In the genomic region with DNA sequence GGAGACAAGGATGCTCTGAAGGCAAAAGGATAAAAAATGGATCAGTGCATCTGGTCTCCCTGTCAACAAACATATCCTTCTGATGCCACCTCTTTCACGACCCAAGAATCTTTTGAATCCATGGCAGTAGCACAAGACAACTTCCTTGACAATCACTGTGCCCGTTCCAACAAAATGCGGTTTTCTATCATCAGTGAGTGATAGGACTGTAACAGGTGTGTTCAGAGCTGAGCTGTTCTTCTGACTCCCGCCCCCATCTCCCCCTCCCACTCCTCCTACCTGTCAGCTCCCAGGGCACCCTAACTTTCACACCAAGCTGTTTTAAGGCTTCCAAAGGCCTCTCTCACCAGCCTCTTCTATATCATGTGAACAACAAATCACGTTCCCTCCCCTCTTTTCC, we compare ENCODE assay signal across 9 cellular contexts.
DNase-seq lines count a peak whose midpoint lies in the region; ATAC-seq, FAIRE-seq and TF ChIP-seq lines count a peak whose summit lies in the region.
"Had no signal": no experiment of that assay in that cellular context is flagged by ENCODE, and none has a peak within 500 bp of the region (broad histone marks: within the 10 kb centered on the region; RNA-seq: fewer than 3 reads in every experiment).

No MANE protein-coding gene starts in this region.

- no peak for FAIRE-seq in H1 (lab: Jason Lieb, UNC)

- no peak overlapping the region for H4K8ac ChIP-seq in H1 (ENCODE audit: extremely low read depth, insufficient read depth, low read length)

- H3K9me3 Mint-ChIP-seq in nephron progenitor cell: no peaks in the 10 kb centered on the region
- H3K9me3 Mint-ChIP-seq: dendritic cell treated with granulocyte-macrophage colony-stimulating factor and Interleukin-4, amounts not matched to agents 40 ng/mL and 50 ng/mL, for 4 days had no signal

- no peaks in the 10 kb centered on the region; a peak in 1 of 8 replicates for H3K36me3 ChIP-seq in H1 (ENCODE audit: control insufficient read depth in 2 of 4, insufficient read depth in 4 of 4, low read length in 3 of 4)

- no peak overlapping the region for H3K23ac ChIP-seq in H1 (ENCODE audit: insufficient read length)

- no peak overlapping the region for H3K14ac ChIP-seq in H1 (ENCODE audit: insufficient read length)

- H2BK120ac ChIP-seq in H1 (replicated peaks; ENCODE audit: low read depth, low read length): no peak overlapping the region

- H2BK5ac ChIP-seq in H1 (ENCODE audit: low read depth, low read length): no peak overlapping the region

- H2BK15ac ChIP-seq in H1 (ENCODE audit: low read length): no peak overlapping the region

- CTCF ChIA-PET in H1 (lab: Charles Lee; ENCODE audit: partially characterized antibody): interaction anchor here (0.6 to 3.1 kb wide), 8 partner anchors 9 to 511 kb away, joined by 3 to 20 read pairs (median 3); no protein-coding TSS in a partner anchor

- no peak overlapping the region for H3K56ac ChIP-seq in H1 (replicated peaks; ENCODE audit: insufficient read length, low read depth, low read length)

- no peak for TF ChIP-seq RAD21 in H1 (IDR thresholded peaks at IDR 0.05 in 1 of 2, conservative IDR thresholded peaks at IDR 0.05 in 1 of 2; ENCODE audit: low read depth in 2 of 2, low read length in 2 of 2)

- ATAC-seq in GM18519 (IDR thresholded peaks at IDR 0.05; ENCODE audit: low FRiP score, unreplicated experiment) (no peak), HG02759 (IDR thresholded peaks at IDR 0.05; ENCODE audit: unreplicated experiment) (no peak)

- no peaks in the 10 kb centered on the region for H3K27me3 Mint-ChIP-seq in nephron progenitor cell (ENCODE audit: low read depth, poor library complexity)

- peaks cover 4 to 9% of the 10 kb centered on the region in 2 experiments for H4K20me1 ChIP-seq in H1 (replicated peaks in 1 of 2; ENCODE audit: control insufficient read depth in 1 of 2, insufficient read depth in 2 of 2, low read length in 2 of 2)

- POLR2A ChIA-PET in H1 (lab: Charles Lee; ENCODE audit: partially characterized antibody): interaction anchor here (0.6 to 1.5 kb wide), 4 partner anchors 13 to 409 kb away, joined by 3 to 5 read pairs (median 4); no protein-coding TSS in a partner anchor

- TF ChIP-seq CTCF in AG09309 (IDR thresholded peaks at IDR 0.05; ENCODE audit: control insufficient read depth, insufficient read depth, low read depth, low read length, missing control alignments): no peak
- TF ChIP-seq CTCF in H1 (IDR thresholded peaks at IDR 0.05; ENCODE audit: control extremely low read depth in 1 of 3, insufficient read depth in 1 of 3, low read depth in 1 of 3, low read length in 3 of 3): no peak
- TF ChIP-seq CTCF in nephron progenitor cell (IDR thresholded peaks at IDR 0.05): no peak

- no peak overlapping the region for H3K4ac ChIP-seq in H1 (replicated peaks; ENCODE audit: insufficient read length, low read depth, low read length)

- peaks cover 73% of the 10 kb centered on the region for H3K4me1 Mint-ChIP-seq in nephron progenitor cell

- peaks cover 3 to 87% of the 10 kb centered on the region in 2 experiments for H3K79me2 ChIP-seq in H1 (ENCODE audit: control insufficient read depth in 1 of 2, insufficient read depth in 2 of 2, low read length in 2 of 2)

- H3K18ac ChIP-seq in H1 (ENCODE audit: extremely low read depth, low read length): no peak overlapping the region

- H3K4me1 ChIP-seq in H1 (replicated peaks in 1 of 4; ENCODE audit: control insufficient read depth in 3 of 4, insufficient read depth in 4 of 4, low read length in 3 of 4): peaks cover 16 to 26% (median 19%) of the 10 kb centered on the region in 4 experiments

- peak overlapping the region; percentile 94 for H3K27ac Mint-ChIP-seq in nephron progenitor cell
- H3K27ac Mint-ChIP-seq: dendritic cell treated with granulocyte-macrophage colony-stimulating factor and Interleukin-4, amounts not matched to agents 40 ng/mL and 50 ng/mL, for 4 days had no signal

- peak in 1 of 2 experiments; percentile 18; a peak in 1 of 3 replicates for TF ChIP-seq POLR2A in H1 (IDR thresholded peaks at IDR 0.05; ENCODE audit: control extremely low read depth in 1 of 2, low read depth in 2 of 2, low read length in 2 of 2)

- 0 out of 2 replicates have a peak, but pooled peaks cover 2% of the 10 kb centered on the region for H3K23me2 ChIP-seq in H1 (ENCODE audit: low read depth, low read length)

- no peak overlapping the region for H4K91ac ChIP-seq in H1 (replicated peaks; ENCODE audit: insufficient read length, low read length)

- peaks cover 17% of the 10 kb centered on the region for H3K79me1 ChIP-seq in H1 (ENCODE audit: low read depth, low read length)

- H2BK12ac ChIP-seq in H1 (ENCODE audit: low read depth, low read length): no peak overlapping the region

- WGBS in H1 (ENCODE audit: extremely low coverage in 1 of 2, insufficient coverage in 1 of 2, insufficient read length in 1 of 2, insufficient replicate concordance in 2 of 2, low coverage in 1 of 2, low lambda C conversion rate in 2 of 2, missing lambda C conversion rate in 1 of 2), 2 experiments: 40% methylated on average over 5 of the region's 5 CpGs; no CpG with 5 or more reads in 1 of the 2 experiments

- peak overlapping the region; percentile 65 to 67 for H3K4me2 ChIP-seq in H1 (ENCODE audit: insufficient read depth in 1 of 2, low read depth in 2 of 2, low read length in 2 of 2)

- H2AK5ac ChIP-seq in H1 (ENCODE audit: low read depth, low read length): no peak overlapping the region

- H2BK20ac ChIP-seq in H1 (ENCODE audit: low read length): no peak overlapping the region; the same call in 1 of the 2 replicates

- no peaks in the 10 kb centered on the region for H3K9me3 ChIP-seq in H1 (ENCODE audit: insufficient read depth in 2 of 2, low read depth in 1 of 2, low read length in 1 of 2)

- H3K27me3 ChIP-seq in H1 (replicated peaks in 1 of 4; ENCODE audit: control insufficient read depth in 3 of 4, extremely low read depth in 1 of 4, insufficient read depth in 3 of 4, low read length in 3 of 4): no peaks in the 10 kb centered on the region

- no peak overlapping the region for H4K5ac ChIP-seq in H1 (ENCODE audit: insufficient read length, low read depth, low read length)

- peak overlapping the region; percentile 69 for H3K4me3 Mint-ChIP-seq in nephron progenitor cell
- H3K4me3 Mint-ChIP-seq: dendritic cell treated with granulocyte-macrophage colony-stimulating factor and Interleukin-4, amounts not matched to agents 40 ng/mL and 50 ng/mL, for 4 days had no signal

- no peak overlapping the region for H3K9ac ChIP-seq in H1 (replicated peaks in 1 of 4; ENCODE audit: extremely low read depth in 1 of 4, low read depth in 3 of 4, low read length in 3 of 4)

- H3K27ac ChIP-seq in H1 (ENCODE audit: low read depth, low read length): peak overlapping the region; percentile 9; the same call in 1 of the 2 replicates

- TF ChIP-seq EP300 in H1 (IDR thresholded peaks at IDR 0.05; ENCODE audit: borderline replicate concordance in 1 of 2, low read depth in 2 of 2, low read length in 2 of 2): no peak

- H2AFZ ChIP-seq in H1 (ENCODE audit: low read length): no peak overlapping the region

- H3K36me3 Mint-ChIP-seq in nephron progenitor cell (ENCODE audit: low read depth): no peaks in the 10 kb centered on the region

- H3K4me3 ChIP-seq in AG09309 (ENCODE audit: control insufficient read depth, low read depth, low read length): peak overlapping the region; percentile 19; the same call in 1 of the 2 replicates
- peak overlapping the region in 2 of 4 experiments; percentile 16 to 46; a peak in 3 of 8 replicates for H3K4me3 ChIP-seq in H1 (ENCODE audit: extremely low read depth in 1 of 4, insufficient read depth in 2 of 4, low read depth in 3 of 4, low read length in 4 of 4)

- DNase-seq in AG09309 (ENCODE audit: low read depth): no peak
- DNase-seq in LHCN-M2 (ENCODE audit: low read depth): peak; percentile 66
- no peak for DNase-seq in H1 (ENCODE audit: low read depth in 1 of 2, low spot score in 2 of 2)
- no peak for DNase-seq in nephron progenitor cell
- DNase-seq in NCI-H1417 treated with DMSO at 0.1 percent for 48 hours (lab: John Stamatoyannopoulos, UW): no peak
- no peak for DNase-seq in cerebellar nuclear complex (lab: John Stamatoyannopoulos, UW)

TF ChIP-seq in H1, 55 proteins besides CTCF, POLR2A, EP300 and RAD21 (continues in another document):
- TF ChIP-seq NANOG (IDR thresholded peaks at IDR 0.05; ENCODE audit: insufficient read depth, low read depth, low read length, poor library complexity, severe bottlenecking) (no peak), SIN3A (conservative IDR thresholded peaks at IDR 0.05 in 1 of 2, IDR thresholded peaks at IDR 0.05 in 1 of 2; ENCODE audit: low read depth in 1 of 2, low read length in 2 of 2) (no peak), TEAD4 (IDR thresholded peaks at IDR 0.05; ENCODE audit: low read depth, low read length) (no peak), GABPA (IDR thresholded peaks at IDR 0.05; ENCODE audit: borderline replicate concordance, insufficient read depth, low read length) (no peak), CEBPB (IDR thresholded peaks at IDR 0.05; ENCODE audit: low read depth, low read length) (no peak), SAP30 (IDR thresholded peaks at IDR 0.05; ENCODE audit: insufficient read depth, insufficient replicate concordance, low read length) (no peak), RXRA (IDR thresholded peaks at IDR 0.05; ENCODE audit: insufficient read depth, low read depth, low read length) (no peak), CBX8 (IDR thresholded peaks at IDR 0.05; ENCODE audit: borderline replicate concordance, low read depth, low read length) (no peak), SIRT6 (IDR thresholded peaks at IDR 0.05; ENCODE audit: low read length) (no peak), TCF12 (IDR thresholded peaks at IDR 0.05; ENCODE audit: low read depth, low read length) (no peak), POLR2AphosphoS5 (IDR thresholded peaks at IDR 0.05; ENCODE audit: low read depth, low read length) (no peak), SUZ12 (IDR thresholded peaks at IDR 0.05; ENCODE audit: low read length) (no peak), EZH2 (IDR thresholded peaks at IDR 0.05; ENCODE audit: low read depth, low read length, severe bottlenecking) (no peak), ASH2L (IDR thresholded peaks at IDR 0.05; ENCODE audit: low read length) (no peak), SIX5 (IDR thresholded peaks at IDR 0.05; ENCODE audit: low read depth, low read length) (no peak)
- TF ChIP-seq, protein P1, sequence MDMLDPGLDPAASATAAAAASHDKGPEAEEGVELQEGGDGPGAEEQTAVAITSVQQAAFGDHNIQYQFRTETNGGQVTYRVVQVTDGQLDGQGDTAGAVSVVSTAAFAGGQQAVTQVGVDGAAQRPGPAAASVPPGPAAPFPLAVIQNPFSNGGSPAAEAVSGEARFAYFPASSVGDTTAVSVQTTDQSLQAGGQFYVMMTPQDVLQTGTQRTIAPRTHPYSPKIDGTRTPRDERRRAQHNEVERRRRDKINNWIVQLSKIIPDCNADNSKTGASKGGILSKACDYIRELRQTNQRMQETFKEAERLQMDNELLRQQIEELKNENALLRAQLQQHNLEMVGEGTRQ (IDR thresholded peaks at IDR 0.05; ENCODE audit: low read length): no peak
